ENCODE assay signal across 7 cellular contexts in genomic region chr10:14959221-14960057, GRCh38.
DNase-seq lines count a peak whose midpoint lies in the region; ATAC-seq lines count a peak whose summit lies in the region.

MEIG1 (plus strand) TSS chr10:14959388; CDS start chr10:14966469, 7,081 bp downstream.

- ATAC-seq in GM18508 (IDR thresholded peaks at IDR 0.05; ENCODE audit: insufficient read depth, unreplicated experiment) (peak; percentile 37), HG02981 (IDR thresholded peaks at IDR 0.05; ENCODE audit: unreplicated experiment) (peak; percentile 80)

- DNase-seq in NCI-H2029 (lab: John Stamatoyannopoulos, UW): peak; percentile 73
- peak; percentile 83 for DNase-seq in T-helper 9 cell
- peak; percentile 95 for DNase-seq in astrocyte of the hippocampus (ENCODE audit: low read depth, low spot score)
- peak; percentile 89 to 97 for DNase-seq in hippocampal formation (lab: John Stamatoyannopoulos, UW)
- DNase-seq in retina: peak; percentile 100

Comparison
In these comparisons a context has a peak if more than half of its experiments do, and no peak if none do; other contexts are left out.
1. Peak in every context shown above with its lines: DNase-seq and ATAC-seq.